ENCODE assay signal across 8 cellular contexts in genomic region chr19:57613941-57614743, GRCh38. TPM values are rescaled to one million over a fixed set of nuclear protein-coding genes. Genes with fewer than 3 reads are reported as not detected.
DNase-seq lines count a peak whose midpoint lies in the region; ATAC-seq lines count a peak whose summit lies in the region.

TSS of gene ZNF134 (plus strand) at chr19:57614242. CDS start at chr19:57619469, 5,227 bp downstream.

- H3K27me3 Mint-ChIP-seq in activated CD4-positive, alpha-beta T cell treated with anti-CD3 and anti-CD28 coated beads for 36 hours: no peaks in the 10 kb centered on the region

- POLR2A ChIA-PET in activated CD4-positive, alpha-beta T cell treated with anti-CD3 and anti-CD28 coated beads for 36 hours (lab: Charles Lee): no interaction called here

- DNase-seq in AG08395 (ENCODE audit: low spot score) (peak; percentile 97), NCI-H446 treated with DMSO at 0.1 percent for 48 hours (lab: John Stamatoyannopoulos, UW) (peak; percentile 79), kidney tubule cell (ENCODE audit: low spot score) (peak; percentile 90)
- peak; percentile 94 for DNase-seq in activated CD4-positive, alpha-beta T cell treated with anti-CD3 and anti-CD28 coated beads for 36 hours
- peak; percentile 68 to 79 for DNase-seq in stimulated activated CD4-positive, alpha-beta T cell treated with anti-CD3 and anti-CD28 coated beads, Interleukin-1b, Interleukin-23, amount 100 ng/mL, for 1 hour (ENCODE audit: low read depth in 2 of 2)

- peak within 1 kb of the TSS; percentile 50 for H3K27ac ChIP-seq in cingulate gyrus (ENCODE audit: low read depth, low read length)

- intact Hi-C loops in activated CD4-positive, alpha-beta T cell treated with anti-CD3 and anti-CD28 coated beads for 36 hours (cut with DNase I, micrococcal nuclease): loop anchor here (1.0 to 5.0 kb wide), 10 partner anchors 15 to 274 kb away; partner anchors contain the start of genes ZNF211 (in 2 of the 2), ZNF416 (in 2 of the 2), ZNF530 (in 2 of the 2) and ZNF549 (in 1 of the 2)

- peak within 1 kb of the TSS; percentile 79 for H3K27ac Mint-ChIP-seq in activated CD4-positive, alpha-beta T cell treated with anti-CD3 and anti-CD28 coated beads for 36 hours

- H3K36me3 Mint-ChIP-seq in activated CD4-positive, alpha-beta T cell treated with anti-CD3 and anti-CD28 coated beads for 36 hours (ENCODE audit: low read depth): peaks cover 51% of the 10 kb centered on the region

- CTCF ChIA-PET in activated CD4-positive, alpha-beta T cell treated with anti-CD3 and anti-CD28 coated beads for 36 hours (lab: Charles Lee): interaction anchor here (0.6 kb wide), 2 partner anchors 201 to 249 kb away, joined by 3 to 4 read pairs; no protein-coding TSS in a partner anchor

- peaks cover 19% of the 10 kb centered on the region for H3K4me1 Mint-ChIP-seq in activated CD4-positive, alpha-beta T cell treated with anti-CD3 and anti-CD28 coated beads for 36 hours

- H3K4me3 Mint-ChIP-seq in activated CD4-positive, alpha-beta T cell treated with anti-CD3 and anti-CD28 coated beads for 36 hours: peak within 1 kb of the TSS; percentile 89

- H3K9me3 Mint-ChIP-seq in activated CD4-positive, alpha-beta T cell treated with anti-CD3 and anti-CD28 coated beads for 36 hours (ENCODE audit: low read depth): peaks cover 43% of the 10 kb centered on the region

- ATAC-seq in GM18907 (IDR thresholded peaks at IDR 0.05; ENCODE audit: unreplicated experiment) (peak; percentile 93), HG03280 (IDR thresholded peaks at IDR 0.05; ENCODE audit: unreplicated experiment) (peak; percentile 97)
- ATAC-seq in activated CD4-positive, alpha-beta T cell treated with anti-CD3 and anti-CD28 coated beads for 36 hours: peak; percentile 99

RNA-seq across cellular contexts. Expression of gene ZNF134, which starts in this region (rescaled TPM):
- total RNA-seq in activated CD4-positive, alpha-beta T cell treated with anti-CD3 and anti-CD28 coated beads for 36 hours: 1 to 10 TPM; 7.6 to 9.7 TPM

Comparison
In these comparisons a context has a peak if more than half of its experiments do, and no peak if none do; other contexts are left out.
1. Peak in every context shown above with its lines: DNase-seq, ATAC-seq and H3K27ac ChIP-seq.